1 cellular context compared by ENCODE assay signal in genomic region chr1:231194843-231195516, GRCh38.
TF ChIP-seq lines count a peak whose summit lies in the region.

No MANE protein-coding gene starts in this region.

TF ChIP-seq in HepG2, 621 proteins besides CTCF, POLR2A, EP300 and RAD21 (continued from another document and continues in another):
- TF ChIP-seq ZHX2 (IDR thresholded peaks at IDR 0.05; ENCODE audit: low read depth), result no peak
- TF ChIP-seq ZHX2 (CRISPR knock-in tag; IDR thresholded peaks at IDR 0.05; ENCODE audit: borderline replicate concordance), result no peak
- no peak for TF ChIP-seq ZNF256 (CRISPR knock-in tag; conservative IDR thresholded peaks at IDR 0.05)
- TF ChIP-seq, protein P1, sequence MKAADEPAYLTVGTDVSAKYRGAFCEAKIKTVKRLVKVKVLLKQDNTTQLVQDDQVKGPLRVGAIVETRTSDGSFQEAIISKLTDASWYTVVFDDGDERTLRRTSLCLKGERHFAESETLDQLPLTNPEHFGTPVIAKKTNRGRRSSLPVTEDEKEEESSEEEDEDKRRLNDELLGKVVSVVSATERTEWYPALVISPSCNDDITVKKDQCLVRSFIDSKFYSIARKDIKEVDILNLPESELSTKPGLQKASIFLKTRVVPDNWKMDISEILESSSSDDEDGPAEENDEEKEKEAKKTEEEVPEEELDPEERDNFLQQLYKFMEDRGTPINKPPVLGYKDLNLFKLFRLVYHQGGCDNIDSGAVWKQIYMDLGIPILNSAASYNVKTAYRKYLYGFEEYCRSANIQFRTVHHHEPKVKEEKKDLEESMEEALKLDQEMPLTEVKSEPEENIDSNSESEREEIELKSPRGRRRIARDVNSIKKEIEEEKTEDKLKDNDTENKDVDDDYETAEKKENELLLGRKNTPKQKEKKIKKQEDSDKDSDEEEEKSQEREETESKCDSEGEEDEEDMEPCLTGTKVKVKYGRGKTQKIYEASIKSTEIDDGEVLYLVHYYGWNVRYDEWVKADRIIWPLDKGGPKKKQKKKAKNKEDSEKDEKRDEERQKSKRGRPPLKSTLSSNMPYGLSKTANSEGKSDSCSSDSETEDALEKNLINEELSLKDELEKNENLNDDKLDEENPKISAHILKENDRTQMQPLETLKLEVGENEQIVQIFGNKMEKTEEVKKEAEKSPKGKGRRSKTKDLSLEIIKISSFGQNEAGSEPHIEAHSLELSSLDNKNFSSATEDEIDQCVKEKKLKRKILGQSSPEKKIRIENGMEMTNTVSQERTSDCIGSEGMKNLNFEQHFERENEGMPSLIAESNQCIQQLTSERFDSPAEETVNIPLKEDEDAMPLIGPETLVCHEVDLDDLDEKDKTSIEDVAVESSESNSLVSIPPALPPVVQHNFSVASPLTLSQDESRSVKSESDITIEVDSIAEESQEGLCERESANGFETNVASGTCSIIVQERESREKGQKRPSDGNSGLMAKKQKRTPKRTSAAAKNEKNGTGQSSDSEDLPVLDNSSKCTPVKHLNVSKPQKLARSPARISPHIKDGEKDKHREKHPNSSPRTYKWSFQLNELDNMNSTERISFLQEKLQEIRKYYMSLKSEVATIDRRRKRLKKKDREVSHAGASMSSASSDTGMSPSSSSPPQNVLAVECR (CRISPR knock-in tag; IDR thresholded peaks at IDR 0.05; ENCODE audit: borderline replicate concordance), result no peak; the same call in 1 of the 2 replicates
- TF ChIP-seq KAT7 (CRISPR knock-in tag; IDR thresholded peaks at IDR 0.05; ENCODE audit: borderline replicate concordance), result no peak
- 0 out of 2 replicates have a peak, but pooled peaks have one; percentile 53 for TF ChIP-seq SMAD1 (CRISPR knock-in tag; IDR thresholded peaks at IDR 0.05; ENCODE audit: borderline replicate concordance, low read depth)
- TF ChIP-seq, protein P2, sequence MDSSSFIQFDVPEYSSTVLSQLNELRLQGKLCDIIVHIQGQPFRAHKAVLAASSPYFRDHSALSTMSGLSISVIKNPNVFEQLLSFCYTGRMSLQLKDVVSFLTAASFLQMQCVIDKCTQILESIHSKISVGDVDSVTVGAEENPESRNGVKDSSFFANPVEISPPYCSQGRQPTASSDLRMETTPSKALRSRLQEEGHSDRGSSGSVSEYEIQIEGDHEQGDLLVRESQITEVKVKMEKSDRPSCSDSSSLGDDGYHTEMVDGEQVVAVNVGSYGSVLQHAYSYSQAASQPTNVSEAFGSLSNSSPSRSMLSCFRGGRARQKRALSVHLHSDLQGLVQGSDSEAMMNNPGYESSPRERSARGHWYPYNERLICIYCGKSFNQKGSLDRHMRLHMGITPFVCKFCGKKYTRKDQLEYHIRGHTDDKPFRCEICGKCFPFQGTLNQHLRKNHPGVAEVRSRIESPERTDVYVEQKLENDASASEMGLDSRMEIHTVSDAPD (CRISPR knock-in tag; IDR thresholded peaks at IDR 0.05), result 0 out of 2 replicates have a peak, but pooled peaks have one; percentile 46
- TF ChIP-seq SP5 (CRISPR knock-in tag; IDR thresholded peaks at IDR 0.05; ENCODE audit: borderline replicate concordance, low read depth), result peak; percentile 67; the same call in 1 of the 2 replicates
- no peak for TF ChIP-seq TCF12 (IDR thresholded peaks at IDR 0.05)
- 0 out of 2 replicates have a peak, but pooled peaks have one; percentile 58 for TF ChIP-seq TCF12 (CRISPR knock-in tag; IDR thresholded peaks at IDR 0.05)
- TF ChIP-seq, protein P3, sequence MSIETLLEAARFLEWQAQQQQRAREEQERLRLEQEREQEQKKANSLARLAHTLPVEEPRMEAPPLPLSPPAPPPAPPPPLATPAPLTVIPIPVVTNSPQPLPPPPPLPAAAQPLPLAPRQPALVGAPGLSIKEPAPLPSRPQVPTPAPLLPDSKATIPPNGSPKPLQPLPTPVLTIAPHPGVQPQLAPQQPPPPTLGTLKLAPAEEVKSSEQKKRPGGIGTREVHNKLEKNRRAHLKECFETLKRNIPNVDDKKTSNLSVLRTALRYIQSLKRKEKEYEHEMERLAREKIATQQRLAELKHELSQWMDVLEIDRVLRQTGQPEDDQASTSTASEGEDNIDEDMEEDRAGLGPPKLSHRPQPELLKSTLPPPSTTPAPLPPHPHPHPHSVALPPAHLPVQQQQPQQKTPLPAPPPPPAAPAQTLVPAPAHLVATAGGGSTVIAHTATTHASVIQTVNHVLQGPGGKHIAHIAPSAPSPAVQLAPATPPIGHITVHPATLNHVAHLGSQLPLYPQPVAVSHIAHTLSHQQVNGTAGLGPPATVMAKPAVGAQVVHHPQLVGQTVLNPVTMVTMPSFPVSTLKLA (IDR thresholded peaks at IDR 0.05), result no peak
- peak; percentile 64; the same call in 1 of the 2 replicates for TF ChIP-seq RXRA (CRISPR knock-in tag; IDR thresholded peaks at IDR 0.05)
- no peak for TF ChIP-seq MATR3 (CRISPR knock-in tag; IDR thresholded peaks at IDR 0.05)
- TF ChIP-seq MIER3 (CRISPR knock-in tag; IDR thresholded peaks at IDR 0.05; ENCODE audit: borderline replicate concordance), result 0 out of 2 replicates have a peak, but pooled peaks have one; percentile 33
- no peak for TF ChIP-seq RNF219 (CRISPR knock-in tag; IDR thresholded peaks at IDR 0.05)
- TF ChIP-seq NCOA5 (CRISPR knock-in tag; IDR thresholded peaks at IDR 0.05), result no peak
- TF ChIP-seq SAFB2 (CRISPR knock-in tag; IDR thresholded peaks at IDR 0.05; ENCODE audit: borderline replicate concordance, low read depth), result no peak
- TF ChIP-seq PPARG (CRISPR knock-in tag; conservative IDR thresholded peaks at IDR 0.05), result peak; percentile 70; the same call in 1 of the 2 replicates
- 0 out of 2 replicates have a peak, but pooled peaks have one; percentile 43 for TF ChIP-seq ZBTB4 (CRISPR knock-in tag; IDR thresholded peaks at IDR 0.05; ENCODE audit: borderline replicate concordance)
- no peak for TF ChIP-seq RFXAP (CRISPR knock-in tag; IDR thresholded peaks at IDR 0.05; ENCODE audit: borderline replicate concordance)
- TF ChIP-seq, protein P4, sequence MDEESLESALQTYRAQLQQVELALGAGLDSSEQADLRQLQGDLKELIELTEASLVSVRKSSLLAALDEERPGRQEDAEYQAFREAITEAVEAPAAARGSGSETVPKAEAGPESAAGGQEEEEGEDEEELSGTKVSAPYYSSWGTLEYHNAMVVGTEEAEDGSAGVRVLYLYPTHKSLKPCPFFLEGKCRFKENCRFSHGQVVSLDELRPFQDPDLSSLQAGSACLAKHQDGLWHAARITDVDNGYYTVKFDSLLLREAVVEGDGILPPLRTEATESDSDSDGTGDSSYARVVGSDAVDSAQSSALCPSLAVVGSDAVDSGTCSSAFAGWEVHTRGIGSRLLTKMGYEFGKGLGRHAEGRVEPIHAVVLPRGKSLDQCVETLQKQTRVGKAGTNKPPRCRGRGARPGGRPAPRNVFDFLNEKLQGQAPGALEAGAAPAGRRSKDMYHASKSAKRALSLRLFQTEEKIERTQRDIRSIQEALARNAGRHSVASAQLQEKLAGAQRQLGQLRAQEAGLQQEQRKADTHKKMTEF (CRISPR knock-in tag; IDR thresholded peaks at IDR 0.05), result peak; percentile 81
- no peak for TF ChIP-seq AKAP8 (CRISPR knock-in tag; IDR thresholded peaks at IDR 0.05)
- TF ChIP-seq, protein P5, sequence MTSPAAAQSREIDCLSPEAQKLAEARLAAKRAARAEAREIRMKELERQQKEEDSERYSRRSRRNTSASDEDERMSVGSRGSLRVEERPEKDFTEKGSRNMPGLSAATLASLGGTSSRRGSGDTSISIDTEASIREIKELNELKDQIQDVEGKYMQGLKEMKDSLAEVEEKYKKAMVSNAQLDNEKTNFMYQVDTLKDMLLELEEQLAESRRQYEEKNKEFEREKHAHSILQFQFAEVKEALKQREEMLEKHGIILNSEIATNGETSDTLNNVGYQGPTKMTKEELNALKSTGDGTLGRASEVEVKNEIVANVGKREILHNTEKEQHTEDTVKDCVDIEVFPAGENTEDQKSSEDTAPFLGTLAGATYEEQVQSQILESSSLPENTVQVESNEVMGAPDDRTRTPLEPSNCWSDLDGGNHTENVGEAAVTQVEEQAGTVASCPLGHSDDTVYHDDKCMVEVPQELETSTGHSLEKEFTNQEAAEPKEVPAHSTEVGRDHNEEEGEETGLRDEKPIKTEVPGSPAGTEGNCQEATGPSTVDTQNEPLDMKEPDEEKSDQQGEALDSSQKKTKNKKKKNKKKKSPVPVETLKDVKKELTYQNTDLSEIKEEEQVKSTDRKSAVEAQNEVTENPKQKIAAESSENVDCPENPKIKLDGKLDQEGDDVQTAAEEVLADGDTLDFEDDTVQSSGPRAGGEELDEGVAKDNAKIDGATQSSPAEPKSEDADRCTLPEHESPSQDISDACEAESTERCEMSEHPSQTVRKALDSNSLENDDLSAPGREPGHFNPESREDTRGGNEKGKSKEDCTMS (CRISPR knock-in tag; conservative IDR thresholded peaks at IDR 0.05), result no peak
- no peak for TF ChIP-seq SIX1 (CRISPR knock-in tag; IDR thresholded peaks at IDR 0.05; ENCODE audit: borderline replicate concordance)
- TF ChIP-seq ZMYM4 (CRISPR knock-in tag; IDR thresholded peaks at IDR 0.05), result peak; percentile 27; the same call in 1 of the 2 replicates
- TF ChIP-seq NR2C2 (CRISPR knock-in tag; IDR thresholded peaks at IDR 0.05; ENCODE audit: borderline replicate concordance), result no peak
- no peak for TF ChIP-seq ZNF7 (CRISPR knock-in tag; IDR thresholded peaks at IDR 0.05)
- TF ChIP-seq ZNF883 (CRISPR knock-in tag; IDR thresholded peaks at IDR 0.05; ENCODE audit: not compliant biosample characterization), result no peak
